Comparison of ENCODE assay signal across 32 cellular contexts in genomic region chr9:130256644-130257043, GRCh38. TPM values are rescaled to one million over a fixed set of nuclear protein-coding genes. Genes with fewer than 3 reads are reported as not detected.
"Had no signal": no experiment of that assay in that cellular context is flagged by ENCODE, and none has a peak within 500 bp of the region (broad histone marks: within the 10 kb centered on the region; RNA-seq: fewer than 3 reads in every experiment).

No MANE protein-coding gene starts in this region.

- DNase-seq: activated B cell treated with CpG ODN at 0.5 μM for 24 hours; activated CD4-positive, alpha-beta memory T cell treated with anti-CD3 and anti-CD28 coated beads for 36 hours; activated CD4-positive, alpha-beta T cell treated with anti-CD3 and anti-CD28 coated beads for 4 hours; activated CD4-positive, alpha-beta T cell treated with anti-CD3 and anti-CD28 coated beads, Interleukin-2, amount 10 ng/mL, durations not matched to agents 24 days and 14 days; activated CD4-positive, alpha-beta T cell treated with anti-CD3 and anti-CD28 coated beads, Interleukin-2, amount 50 U/mL, for 1 hour; activated CD4-positive, alpha-beta T cell treated with anti-CD3 and anti-CD28 coated beads, Interleukin-2, amount 50 U/mL, for 4 hours; activated CD4-positive, CD25-positive, alpha-beta regulatory T cell treated with anti-CD3 and anti-CD28 coated beads, Interleukin-2, amount 50 U/mL, for 72 hours; activated CD8-positive, alpha-beta memory T cell treated with anti-CD3 and anti-CD28 coated beads, Interleukin-2, amount 50 U/mL, for 4 hours; activated CD8-positive, alpha-beta T cell treated with anti-CD3 and anti-CD28 coated beads for 36 hours; activated effector memory CD4-positive, alpha-beta T cell treated with Interleukin-2 at 50 U/mL for 16 hours; activated gamma-delta T cell; activated naive CD4-positive, alpha-beta T cell treated with anti-CD3 and anti-CD28 coated beads, Interleukin-2, amount 10 ng/mL, durations not matched to agents 7 days and 5 days; activated naive CD4-positive, alpha-beta T cell treated with Interleukin-2 at 50 U/mL for 16 hours; activated naive CD8-positive, alpha-beta T cell treated with anti-CD3 and anti-CD28 coated beads, Interleukin-2, amount 10 ng/mL, durations not matched to agents 7 days and 5 days; activated naive CD8-positive, alpha-beta T cell treated with anti-CD3 and anti-CD28 coated beads, Interleukin-2, amount 50 U/mL, for 24 hours; activated T-cell treated with anti-CD3 and anti-CD28 coated beads for 4 hours; activated T-cell treated with anti-CD3 and anti-CD28 coated beads, Interleukin-2, amount 50 U/mL, for 1 hour; activated T-cell treated with anti-CD3 and anti-CD28 coated beads, Interleukin-2, amount 50 U/mL, for 4 hours; activated T-cell treated with anti-CD3 and anti-CD28 coated beads, Interleukin-2, amount 50 U/mL, for 72 hours; amniotic stem cell; aorta; body of pancreas; brain microvascular endothelial cell; central memory CD4-positive, alpha-beta T cell; T-helper 2 cell; T-helper 9 cell had no signal

- H3K27ac Mint-ChIP-seq: activated B cell treated with CpG ODN at 0.5 μM for 24 hours; activated CD4-positive, alpha-beta memory T cell treated with anti-CD3 and anti-CD28 coated beads for 36 hours; activated CD4-positive, alpha-beta T cell treated with anti-CD3 and anti-CD28 coated beads, Interleukin-2, amount 10 ng/mL, durations not matched to agents 24 days and 14 days; activated CD8-positive, alpha-beta T cell treated with anti-CD3 and anti-CD28 coated beads for 36 hours; activated naive CD4-positive, alpha-beta T cell treated with anti-CD3 and anti-CD28 coated beads, Interleukin-2, amount 10 ng/mL, durations not matched to agents 7 days and 5 days; activated naive CD4-positive, alpha-beta T cell treated with anti-CD3 and anti-CD28 coated beads, Interleukin-2, amount 50 U/mL, for 24 hours; activated naive CD8-positive, alpha-beta T cell; activated naive CD8-positive, alpha-beta T cell treated with anti-CD3 and anti-CD28 coated beads, Interleukin-2, amount 10 ng/mL, durations not matched to agents 7 days and 5 days; activated naive CD8-positive, alpha-beta T cell treated with anti-CD3 and anti-CD28 coated beads, Interleukin-2, amount 50 U/mL, for 24 hours; activated T-cell treated with anti-CD3 and anti-CD28 coated beads, Interleukin-2, amount 50 U/mL, for 72 hours; activated T-helper 2 cell treated with anti-CD3 and anti-CD28 coated beads, Interferon-gamma antibody, Interleukin-2, Interleukin-4, amounts not matched to agents 10 μg/mL and 5 μg/mL and 100 μg/mL, durations not matched to agents 14 hours and 24 hours and 36 hours; T-helper 1 cell treated with Interleukin-12 subunit alpha and Interleukin-12 subunit beta and Interleukin-4 antibody, amounts not matched to agents 30 μg/mL and 1 μg/mL, for 36 hours; T-helper 2 cell treated with Interferon-gamma antibody and Interleukin-4, amounts not matched to agents 5 μg/mL and 100 μg/mL, for 36 hours had no signal

- H3K4me1 Mint-ChIP-seq: activated B cell treated with CpG ODN at 0.5 μM for 24 hours; activated CD4-positive, alpha-beta T cell treated with anti-CD3 and anti-CD28 coated beads, Interleukin-2, amount 10 ng/mL, durations not matched to agents 24 days and 14 days; activated naive CD4-positive, alpha-beta T cell treated with anti-CD3 and anti-CD28 coated beads, Interleukin-2, amount 10 ng/mL, durations not matched to agents 7 days and 5 days; activated naive CD4-positive, alpha-beta T cell treated with anti-CD3 and anti-CD28 coated beads, Interleukin-2, amount 50 U/mL, for 24 hours; activated naive CD8-positive, alpha-beta T cell treated with anti-CD3 and anti-CD28 coated beads, Interleukin-2, amount 10 ng/mL, durations not matched to agents 7 days and 5 days; activated naive CD8-positive, alpha-beta T cell treated with anti-CD3 and anti-CD28 coated beads, Interleukin-2, amount 50 U/mL, for 24 hours had no signal

- H3K4me3 Mint-ChIP-seq: activated B cell treated with CpG ODN at 0.5 μM for 24 hours; activated CD4-positive, alpha-beta memory T cell treated with anti-CD3 and anti-CD28 coated beads for 36 hours; activated CD4-positive, alpha-beta T cell treated with anti-CD3 and anti-CD28 coated beads, Interleukin-2, amount 10 ng/mL, durations not matched to agents 24 days and 14 days; activated CD8-positive, alpha-beta T cell treated with anti-CD3 and anti-CD28 coated beads for 36 hours; activated naive CD4-positive, alpha-beta T cell treated with anti-CD3 and anti-CD28 coated beads, Interleukin-2, amount 10 ng/mL, durations not matched to agents 7 days and 5 days; activated naive CD4-positive, alpha-beta T cell treated with anti-CD3 and anti-CD28 coated beads, Interleukin-2, amount 50 U/mL, for 24 hours; activated naive CD8-positive, alpha-beta T cell; activated naive CD8-positive, alpha-beta T cell treated with anti-CD3 and anti-CD28 coated beads, Interleukin-2, amount 10 ng/mL, durations not matched to agents 7 days and 5 days; activated naive CD8-positive, alpha-beta T cell treated with anti-CD3 and anti-CD28 coated beads, Interleukin-2, amount 50 U/mL, for 24 hours; activated T-cell treated with anti-CD3 and anti-CD28 coated beads, Interleukin-2, amount 50 U/mL, for 4 hours; activated T-cell treated with anti-CD3 and anti-CD28 coated beads, Interleukin-2, amount 50 U/mL, for 72 hours; T-helper 1 cell treated with Interleukin-12 subunit alpha and Interleukin-12 subunit beta and Interleukin-4 antibody, amounts not matched to agents 30 μg/mL and 1 μg/mL, for 36 hours; T-helper 2 cell treated with Interferon-gamma antibody and Interleukin-4, amounts not matched to agents 5 μg/mL and 100 μg/mL, for 36 hours had no signal

- H3K36me3 Mint-ChIP-seq: activated CD4-positive, alpha-beta memory T cell treated with anti-CD3 and anti-CD28 coated beads for 36 hours; activated naive CD4-positive, alpha-beta T cell treated with anti-CD3 and anti-CD28 coated beads, Interleukin-2, amount 10 ng/mL, durations not matched to agents 7 days and 5 days; activated naive CD4-positive, alpha-beta T cell treated with anti-CD3 and anti-CD28 coated beads, Interleukin-2, amount 50 U/mL, for 24 hours; activated naive CD8-positive, alpha-beta T cell; activated naive CD8-positive, alpha-beta T cell treated with anti-CD3 and anti-CD28 coated beads, Interleukin-2, amount 10 ng/mL, durations not matched to agents 7 days and 5 days had no signal

- ATAC-seq: activated CD8-positive, alpha-beta T cell treated with anti-CD3 and anti-CD28 coated beads for 36 hours; activated naive CD8-positive, alpha-beta T cell treated with anti-CD3 and anti-CD28 coated beads, Interleukin-2, amount 50 U/mL, for 24 hours; activated T-cell treated with anti-CD3 and anti-CD28 coated beads, Interleukin-2, amount 50 U/mL, for 4 hours; activated T-cell treated with anti-CD3 and anti-CD28 coated beads, Interleukin-2, amount 50 U/mL, for 72 hours; body of pancreas had no signal

- H3K9me3 Mint-ChIP-seq: activated CD4-positive, alpha-beta T cell treated with anti-CD3 and anti-CD28 coated beads, Interleukin-2, amount 10 ng/mL, durations not matched to agents 24 days and 14 days; activated CD8-positive, alpha-beta T cell treated with anti-CD3 and anti-CD28 coated beads for 36 hours; activated naive CD4-positive, alpha-beta T cell treated with anti-CD3 and anti-CD28 coated beads, Interleukin-2, amount 10 ng/mL, durations not matched to agents 7 days and 5 days; activated naive CD4-positive, alpha-beta T cell treated with anti-CD3 and anti-CD28 coated beads, Interleukin-2, amount 50 U/mL, for 24 hours; activated naive CD8-positive, alpha-beta T cell treated with anti-CD3 and anti-CD28 coated beads, Interleukin-2, amount 10 ng/mL, durations not matched to agents 7 days and 5 days; activated naive CD8-positive, alpha-beta T cell treated with anti-CD3 and anti-CD28 coated beads, Interleukin-2, amount 50 U/mL, for 24 hours; activated T-cell treated with anti-CD3 and anti-CD28 coated beads, Interleukin-2, amount 50 U/mL, for 4 hours; activated T-cell treated with anti-CD3 and anti-CD28 coated beads, Interleukin-2, amount 50 U/mL, for 72 hours; activated T-helper 2 cell treated with anti-CD3 and anti-CD28 coated beads, Interferon-gamma antibody, Interleukin-2, Interleukin-4, amounts not matched to agents 10 μg/mL and 5 μg/mL and 100 μg/mL, durations not matched to agents 14 hours and 24 hours and 36 hours; T-helper 1 cell treated with Interleukin-12 subunit alpha and Interleukin-12 subunit beta and Interleukin-4 antibody, amounts not matched to agents 30 μg/mL and 1 μg/mL, for 36 hours; T-helper 2 cell treated with Interferon-gamma antibody and Interleukin-4, amounts not matched to agents 5 μg/mL and 100 μg/mL, for 36 hours had no signal

RNA-seq across cellular contexts. Expression of gene HMCN2, which starts 8.9 kb away (rescaled TPM):
- total RNA-seq: activated B cell treated with CpG ODN at 0.5 μM for 24 hours; activated CD4-positive, alpha-beta memory T cell treated with anti-CD3 and anti-CD28 coated beads for 36 hours; activated CD4-positive, alpha-beta T cell treated with anti-CD3 and anti-CD28 coated beads, Interleukin-2, amount 10 ng/mL, durations not matched to agents 24 days and 14 days; activated CD8-positive, alpha-beta memory T cell treated with anti-CD3 and anti-CD28 coated beads for 36 hours; activated CD8-positive, alpha-beta T cell treated with anti-CD3 and anti-CD28 coated beads for 36 hours; activated naive CD8-positive, alpha-beta T cell treated with anti-CD3 and anti-CD28 coated beads, Interleukin-2, amount 10 ng/mL, durations not matched to agents 7 days and 5 days; activated T-helper 2 cell treated with anti-CD3 and anti-CD28 coated beads, Interferon-gamma antibody, Interleukin-2, Interleukin-4, amounts not matched to agents 10 μg/mL and 5 μg/mL and 100 μg/mL, durations not matched to agents 14 hours and 24 hours and 36 hours had no signal
